ENCODE assay signal across 9 cellular contexts in genomic region chr6:13538084-13538483, GRCh38. TPM values are rescaled to one million over a fixed set of nuclear protein-coding genes. Genes with fewer than 3 reads are reported as not detected.
DNase-seq lines count a peak whose midpoint lies in the region; ATAC-seq, FAIRE-seq and TF ChIP-seq lines count a peak whose summit lies in the region.
"Had no signal": no experiment of that assay in that cellular context is flagged by ENCODE, and none has a peak within 500 bp of the region (broad histone marks: within the 10 kb centered on the region; RNA-seq: fewer than 3 reads in every experiment).

No MANE protein-coding gene starts in this region.

- H3K27me3 ChIP-seq in AG04450 (ENCODE audit: control insufficient read depth, insufficient read depth, low read length) (peaks cover 2% of the 10 kb centered on the region), GM23248 (replicated peaks; ENCODE audit: insufficient read depth) (peaks cover 3% of the 10 kb centered on the region; the same call in 1 of the 2 replicates), gastrocnemius medialis (no peaks in the 10 kb centered on the region)

- no peaks in the 10 kb centered on the region for H3K4me1 Mint-ChIP-seq in activated CD8-positive, alpha-beta T cell treated with anti-CD3 and anti-CD28 coated beads for 36 hours (ENCODE audit: low read depth)
- no peaks in the 10 kb centered on the region for H3K4me1 Mint-ChIP-seq in activated CD4-positive, alpha-beta memory T cell treated with anti-CD3 and anti-CD28 coated beads for 36 hours (ENCODE audit: low read depth)

- H3K4me3 Mint-ChIP-seq in activated CD8-positive, alpha-beta T cell treated with anti-CD3 and anti-CD28 coated beads for 36 hours: no peak overlapping the region
- no peak overlapping the region for H3K4me3 Mint-ChIP-seq in activated CD4-positive, alpha-beta memory T cell treated with anti-CD3 and anti-CD28 coated beads for 36 hours
- H3K4me3 Mint-ChIP-seq: activated naive CD8-positive, alpha-beta T cell treated with anti-CD3 and anti-CD28 coated beads, Interleukin-2, amount 10 ng/mL, durations not matched to agents 7 days and 5 days had no signal

- H3K27ac ChIP-seq in AG04450 (ENCODE audit: low read depth, low read length) (no peak overlapping the region), GM23248 (no peak overlapping the region), SK-N-MC (no peak overlapping the region), gastrocnemius medialis (peak overlapping the region in 2 of 4 donors; percentile 14 to 17)

- no peaks in the 10 kb centered on the region for H3K9me3 Mint-ChIP-seq in activated CD8-positive, alpha-beta T cell treated with anti-CD3 and anti-CD28 coated beads for 36 hours
- no peaks in the 10 kb centered on the region for H3K9me3 Mint-ChIP-seq in activated CD4-positive, alpha-beta memory T cell treated with anti-CD3 and anti-CD28 coated beads for 36 hours
- H3K9me3 Mint-ChIP-seq: activated naive CD8-positive, alpha-beta T cell treated with anti-CD3 and anti-CD28 coated beads, Interleukin-2, amount 10 ng/mL, durations not matched to agents 7 days and 5 days had no signal

- H3K9me3 ChIP-seq in AG04450 (ENCODE audit: control insufficient read depth, insufficient read depth, low read length) (no peaks in the 10 kb centered on the region; the same call in 1 of the 2 replicates), GM23248 (ENCODE audit: low read depth) (no peaks in the 10 kb centered on the region), SK-N-MC (ENCODE audit: low read depth, low read length) (no peaks in the 10 kb centered on the region), gastrocnemius medialis (no peaks in the 10 kb centered on the region)

- no peaks in the 10 kb centered on the region for H3K36me3 ChIP-seq in GM23248 (ENCODE audit: low read depth)
- H3K36me3 ChIP-seq in SK-N-MC (ENCODE audit: insufficient read depth, low read length): no peaks in the 10 kb centered on the region
- no peaks in the 10 kb centered on the region for H3K36me3 ChIP-seq in gastrocnemius medialis

- no peak overlapping the region for H3K27ac Mint-ChIP-seq in activated CD8-positive, alpha-beta T cell treated with anti-CD3 and anti-CD28 coated beads for 36 hours
- no peak overlapping the region for H3K27ac Mint-ChIP-seq in activated CD4-positive, alpha-beta memory T cell treated with anti-CD3 and anti-CD28 coated beads for 36 hours
- H3K27ac Mint-ChIP-seq: activated naive CD8-positive, alpha-beta T cell treated with anti-CD3 and anti-CD28 coated beads, Interleukin-2, amount 10 ng/mL, durations not matched to agents 7 days and 5 days had no signal

- DNase-seq in AG04450 (ENCODE audit: low read depth, low spot score): peak; percentile 30
- peak; percentile 70 for DNase-seq in GM23248
- peak; percentile 35 for DNase-seq in SK-N-MC (ENCODE audit: low read depth, low spot score)
- DNase-seq in frontal cortex (ENCODE audit: low spot score in 2 of 2): peak; percentile 70 to 71
- no peak for DNase-seq in gastrocnemius medialis
- no peak for DNase-seq in activated CD8-positive, alpha-beta T cell treated with anti-CD3 and anti-CD28 coated beads for 36 hours
- no peak for DNase-seq in stimulated activated CD4-positive, alpha-beta T cell treated with anti-CD3 and anti-CD28 coated beads, Interleukin-2, amount 100 ng/mL, for 48 hours
- DNase-seq in activated CD4-positive, alpha-beta memory T cell treated with anti-CD3 and anti-CD28 coated beads for 36 hours: no peak
- DNase-seq: activated naive CD8-positive, alpha-beta T cell treated with anti-CD3 and anti-CD28 coated beads, Interleukin-2, amount 10 ng/mL, durations not matched to agents 7 days and 5 days had no signal

- no peaks in the 10 kb centered on the region for H3K9me2 ChIP-seq in GM23248 (ENCODE audit: insufficient read depth)

- H3F3A ChIP-seq in GM23248 (ENCODE audit: insufficient read depth): no peaks in the 10 kb centered on the region

- no peaks in the 10 kb centered on the region for H4K20me1 ChIP-seq in GM23248 (ENCODE audit: insufficient read depth)

- no peaks in the 10 kb centered on the region for H3K79me2 ChIP-seq in GM23248 (ENCODE audit: insufficient read depth)

- H3K27me3 Mint-ChIP-seq in activated CD8-positive, alpha-beta T cell treated with anti-CD3 and anti-CD28 coated beads for 36 hours: no peaks in the 10 kb centered on the region
- no peaks in the 10 kb centered on the region for H3K27me3 Mint-ChIP-seq in activated CD4-positive, alpha-beta memory T cell treated with anti-CD3 and anti-CD28 coated beads for 36 hours

- intact Hi-C loops in gastrocnemius medialis (cut with DNase I; ENCODE audit: low total_unique reads): loop anchor here (1.0 to 2.0 kb wide), 3 partner anchors 37 to 201 kb away; partner anchors contain the start of gene SIRT5
- intact Hi-C loops in activated CD8-positive, alpha-beta T cell treated with anti-CD3 and anti-CD28 coated beads for 36 hours (cut with micrococcal nuclease): no loop called here
- intact Hi-C loops in activated CD4-positive, alpha-beta memory T cell treated with anti-CD3 and anti-CD28 coated beads for 36 hours (cut with micrococcal nuclease): loop anchor here (1.0 kb wide), 1 partner anchor 202 kb away; no protein-coding TSS in a partner anchor

- H3K9ac ChIP-seq in GM23248 (no peak overlapping the region), SK-N-MC (ENCODE audit: insufficient read length) (no peak overlapping the region)

- H3K36me3 Mint-ChIP-seq in activated CD8-positive, alpha-beta T cell treated with anti-CD3 and anti-CD28 coated beads for 36 hours (ENCODE audit: low read depth): no peaks in the 10 kb centered on the region
- H3K36me3 Mint-ChIP-seq in activated CD4-positive, alpha-beta memory T cell treated with anti-CD3 and anti-CD28 coated beads for 36 hours: no peaks in the 10 kb centered on the region
- H3K36me3 Mint-ChIP-seq: activated naive CD8-positive, alpha-beta T cell treated with anti-CD3 and anti-CD28 coated beads, Interleukin-2, amount 10 ng/mL, durations not matched to agents 7 days and 5 days had no signal

- CTCF ChIA-PET in AG04450 (lab: Charles Lee): interaction anchor here (0.6 to 3.1 kb wide), 23 partner anchors 9 to 999 kb away, joined by 3 to 47 read pairs (median 4); partner anchors contain the start of genes SIRT5 and TBC1D7
- CTCF ChIA-PET in activated CD8-positive, alpha-beta T cell treated with anti-CD3 and anti-CD28 coated beads for 36 hours (lab: Charles Lee): interaction anchor here (0.6 to 2.2 kb wide), 7 partner anchors 15 to 216 kb away, joined by 3 to 7 read pairs (median 4); no protein-coding TSS in a partner anchor
- CTCF ChIA-PET in activated CD4-positive, alpha-beta memory T cell treated with anti-CD3 and anti-CD28 coated beads for 36 hours (lab: Charles Lee): interaction anchor here (0.8 to 2.8 kb wide), 6 partner anchors 24 to 203 kb away, joined by 3 to 10 read pairs (median 4); partner anchors contain the start of gene SIRT5

- POLR2A ChIA-PET in AG04450 (lab: Yijun Ruan, JAX): no interaction called here
- POLR2A ChIA-PET in activated CD8-positive, alpha-beta T cell treated with anti-CD3 and anti-CD28 coated beads for 36 hours (lab: Charles Lee): no interaction called here
- POLR2A ChIA-PET in activated CD4-positive, alpha-beta memory T cell treated with anti-CD3 and anti-CD28 coated beads for 36 hours (lab: Charles Lee): no interaction called here

- TF ChIP-seq POLR2A in gastrocnemius medialis (IDR thresholded peaks at IDR 0.05): no peak

- no peak overlapping the region for H3K4me2 ChIP-seq in GM23248 (ENCODE audit: unreplicated experiment)

- peak; percentile 34 for FAIRE-seq in frontal cortex (lab: Jason Lieb, UNC)

- peak; percentile 85 to 86 for ATAC-seq in gastrocnemius medialis
- no peak for ATAC-seq in activated CD8-positive, alpha-beta T cell treated with anti-CD3 and anti-CD28 coated beads for 36 hours

- H2AFZ ChIP-seq in GM23248: no peak overlapping the region

- TF ChIP-seq CTCF in AG04450 (IDR thresholded peaks at IDR 0.05; ENCODE audit: low read depth, low read length): peak; percentile 56
- TF ChIP-seq CTCF in gastrocnemius medialis (IDR thresholded peaks at IDR 0.05 in 4 of 5, conservative IDR thresholded peaks at IDR 0.05 in 1 of 5): peak; percentile 56 to 68 (median 61)
- TF ChIP-seq CTCF in activated CD8-positive, alpha-beta T cell treated with anti-CD3 and anti-CD28 coated beads for 36 hours (IDR thresholded peaks at IDR 0.05): no peak

- WGBS in GM23248 (ENCODE audit: low coverage in 1 of 2, low lambda C conversion rate in 2 of 2, missing lambda C conversion rate in 2 of 2), 2 experiments: 45 to 48% methylated on average over 2 of the region's 2 CpGs

- H3K4me3 ChIP-seq in AG04450 (ENCODE audit: low read depth, low read length) (no peak overlapping the region), GM23248 (no peak overlapping the region), SK-N-MC (no peak overlapping the region), gastrocnemius medialis (no peak overlapping the region)

- H3K4me1 ChIP-seq in GM23248 (ENCODE audit: insufficient read depth): peaks cover 7% of the 10 kb centered on the region
- H3K4me1 ChIP-seq in gastrocnemius medialis: peaks cover 0 to 3% of the 10 kb centered on the region in 2 donors

- in situ Hi-C loops in GM23248 (cut with MboI): loop anchor here (25.0 kb wide), 2 partner anchors 201 to 626 kb away; partner anchors contain the start of gene TBC1D7
- in situ Hi-C loops in gastrocnemius medialis (cut with MboI; ENCODE audit: low sequenced_read_pairs in 4 of 4): loop anchor here in 2 of 4 donors (5.0 to 25.0 kb wide), 3 partner anchors 126 to 203 kb away; no protein-coding TSS in a partner anchor

RNA-seq across cellular contexts. Expression of gene SIRT5, which starts 36.3 kb away (rescaled TPM):
- 5.3 and 5.4 TPM in 2 replicates for polyA plus RNA-seq in AG04450 (2011; rRNA removed)
- 3.6 and 4.3 TPM in 2 replicates for polyA minus RNA-seq in AG04450 (2011; rRNA and poly(A)+ RNA removed)
- total RNA-seq in GM23248 (2014; rRNA removed; shearing (Covaris generic)): 4.8 and 5.3 TPM in 2 replicates
- 6.1 and 7.0 TPM in 2 replicates for polyA plus RNA-seq in GM23248 (2016; fragmentation: Nextera tagmentation; extraction: Ambion mirVana)
- total RNA-seq in frontal cortex: 25.3 TPM
- total RNA-seq in gastrocnemius medialis: 10 to 100 TPM; 16.1 to 18.0 (median 17.0) TPM
- 10 to 100 TPM in 1 of 2 experiments, 1 to 10 TPM in 1; 9.4 to 13.5 TPM for total RNA-seq in activated CD8-positive, alpha-beta T cell treated with anti-CD3 and anti-CD28 coated beads for 36 hours
- total RNA-seq in activated CD4-positive, alpha-beta memory T cell treated with anti-CD3 and anti-CD28 coated beads for 36 hours: 10 to 100 TPM in 1 of 2 experiments, 1 to 10 TPM in 1; 9.9 to 10.4 TPM

RNA-seq across cellular contexts. Expression of gene GFOD1, which starts 50.7 kb away (rescaled TPM):
- 2.7 and 3.0 TPM in 2 replicates for polyA plus RNA-seq in AG04450 (2011; rRNA removed)
- polyA minus RNA-seq in AG04450 (2011; rRNA and poly(A)+ RNA removed): 5.3 and 6.4 TPM in 2 replicates
- 0.97 and 1.6 TPM in 2 replicates for total RNA-seq in GM23248 (2014; rRNA removed; shearing (Covaris generic))
- 0.74 and 0.84 TPM in 2 replicates for polyA plus RNA-seq in GM23248 (2016; fragmentation: Nextera tagmentation; extraction: Ambion mirVana)
- total RNA-seq in frontal cortex: 32.2 TPM
- 10 to 100 TPM in 3 of 4 donors, 1 to 10 TPM in 1; 9.0 to 31.8 (median 16.9) TPM for total RNA-seq in gastrocnemius medialis
- 10 to 100 TPM; 12.3 to 12.9 TPM for total RNA-seq in activated CD8-positive, alpha-beta T cell treated with anti-CD3 and anti-CD28 coated beads for 36 hours
- 1 to 10 TPM; 2.3 to 2.4 TPM for total RNA-seq in activated CD4-positive, alpha-beta memory T cell treated with anti-CD3 and anti-CD28 coated beads for 36 hours

Comparison
In these comparisons a context has a peak if more than half of its experiments do, and no peak if none do; other contexts are left out.
1. DNase-seq: peak in AG04450 (single experiment), GM23248 (single experiment), SK-N-MC (single experiment) and frontal cortex (2 of 2); none in gastrocnemius medialis (0 of 2), activated CD8-positive, alpha-beta T cell treated with anti-CD3 and anti-CD28 coated beads for 36 hours (single experiment), stimulated activated CD4-positive, alpha-beta T cell treated with anti-CD3 and anti-CD28 coated beads, Interleukin-2, amount 100 ng/mL, for 48 hours (0 of 2) and activated CD4-positive, alpha-beta memory T cell treated with anti-CD3 and anti-CD28 coated beads for 36 hours (single experiment).